In genomic region chr4:119329837-119330620, GRCh38 we compare ENCODE assay signal across 1 cellular context.
TF ChIP-seq lines count a peak whose summit lies in the region.

No MANE protein-coding gene starts in this region.

TF ChIP-seq in K562, 482 proteins besides CTCF, POLR2A, EP300 and RAD21 (continued from another document):
- TF ChIP-seq, protein P1, sequence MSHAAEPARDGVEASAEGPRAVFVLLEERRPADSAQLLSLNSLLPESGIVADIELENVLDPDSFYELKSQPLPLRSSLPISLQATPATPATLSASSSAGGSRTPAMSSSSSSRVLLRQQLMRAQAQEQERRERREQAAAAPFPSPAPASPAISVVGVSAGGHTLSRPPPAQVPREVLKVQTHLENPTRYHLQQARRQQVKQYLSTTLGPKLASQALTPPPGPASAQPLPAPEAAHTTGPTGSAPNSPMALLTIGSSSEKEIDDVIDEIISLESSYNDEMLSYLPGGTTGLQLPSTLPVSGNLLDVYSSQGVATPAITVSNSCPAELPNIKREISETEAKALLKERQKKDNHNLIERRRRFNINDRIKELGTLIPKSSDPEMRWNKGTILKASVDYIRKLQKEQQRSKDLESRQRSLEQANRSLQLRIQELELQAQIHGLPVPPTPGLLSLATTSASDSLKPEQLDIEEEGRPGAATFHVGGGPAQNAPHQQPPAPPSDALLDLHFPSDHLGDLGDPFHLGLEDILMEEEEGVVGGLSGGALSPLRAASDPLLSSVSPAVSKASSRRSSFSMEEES (CRISPR knock-in tag; IDR thresholded peaks at IDR 0.05), result no peak
- TF ChIP-seq, protein P2, sequence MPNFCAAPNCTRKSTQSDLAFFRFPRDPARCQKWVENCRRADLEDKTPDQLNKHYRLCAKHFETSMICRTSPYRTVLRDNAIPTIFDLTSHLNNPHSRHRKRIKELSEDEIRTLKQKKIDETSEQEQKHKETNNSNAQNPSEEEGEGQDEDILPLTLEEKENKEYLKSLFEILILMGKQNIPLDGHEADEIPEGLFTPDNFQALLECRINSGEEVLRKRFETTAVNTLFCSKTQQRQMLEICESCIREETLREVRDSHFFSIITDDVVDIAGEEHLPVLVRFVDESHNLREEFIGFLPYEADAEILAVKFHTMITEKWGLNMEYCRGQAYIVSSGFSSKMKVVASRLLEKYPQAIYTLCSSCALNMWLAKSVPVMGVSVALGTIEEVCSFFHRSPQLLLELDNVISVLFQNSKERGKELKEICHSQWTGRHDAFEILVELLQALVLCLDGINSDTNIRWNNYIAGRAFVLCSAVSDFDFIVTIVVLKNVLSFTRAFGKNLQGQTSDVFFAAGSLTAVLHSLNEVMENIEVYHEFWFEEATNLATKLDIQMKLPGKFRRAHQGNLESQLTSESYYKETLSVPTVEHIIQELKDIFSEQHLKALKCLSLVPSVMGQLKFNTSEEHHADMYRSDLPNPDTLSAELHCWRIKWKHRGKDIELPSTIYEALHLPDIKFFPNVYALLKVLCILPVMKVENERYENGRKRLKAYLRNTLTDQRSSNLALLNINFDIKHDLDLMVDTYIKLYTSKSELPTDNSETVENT (CRISPR knock-in tag; IDR thresholded peaks at IDR 0.05), result no peak
- TF ChIP-seq SAP30 (IDR thresholded peaks at IDR 0.05; ENCODE audit: borderline replicate concordance, insufficient read depth, low read depth, low read length, poor library complexity, severe bottlenecking), result no peak
